Comparison of ENCODE assay signal across 8 cellular contexts in genomic region chr19:43618921-43619261, GRCh38. TPM values are rescaled to one million over a fixed set of nuclear protein-coding genes. Genes with fewer than 3 reads are reported as not detected.
DNase-seq lines count a peak whose midpoint lies in the region; ATAC-seq and TF ChIP-seq lines count a peak whose summit lies in the region.

No MANE protein-coding gene starts in this region.

- H3K27me3 Mint-ChIP-seq in stimulated activated naive CD8-positive, alpha-beta T cell treated with anti-CD3 and anti-CD28 coated beads, Interleukin-15, amount 100 ng/mL, for 72 hours, result no peaks in the 10 kb centered on the region

- peaks cover 37% of the 10 kb centered on the region for H3K79me2 ChIP-seq in SU-DHL-6 (ENCODE audit: insufficient read depth, low read length)

- TF ChIP-seq CTCF in LNCaP clone FGC (IDR thresholded peaks at IDR 0.05; ENCODE audit: control insufficient read depth, extremely low read depth, insufficient read depth) (no peak), SU-DHL-6 (IDR thresholded peaks at IDR 0.05; ENCODE audit: insufficient read depth, low read length, poor library complexity, severe bottlenecking) (no peak)

- H3K9me3 Mint-ChIP-seq in stimulated activated naive CD8-positive, alpha-beta T cell treated with anti-CD3 and anti-CD28 coated beads, Interleukin-15, amount 100 ng/mL, for 72 hours, result no peaks in the 10 kb centered on the region

- peak overlapping the region; percentile 83 for H2AFZ ChIP-seq in SU-DHL-6 (ENCODE audit: low read depth, low read length, severe bottlenecking)

- peak overlapping the region; percentile 98 to 99 for H3K27ac Mint-ChIP-seq in stimulated activated naive CD8-positive, alpha-beta T cell treated with anti-CD3 and anti-CD28 coated beads, Interleukin-15, amount 100 ng/mL, for 72 hours

- peak; percentile 21 for ATAC-seq in GM21717 (IDR thresholded peaks at IDR 0.05; ENCODE audit: unreplicated experiment)
- ATAC-seq in stimulated activated naive CD8-positive, alpha-beta T cell treated with anti-CD3 and anti-CD28 coated beads, Interleukin-15, amount 100 ng/mL, for 72 hours, result peak; percentile 71
- no peak for ATAC-seq in HG03342 (IDR thresholded peaks at IDR 0.05; ENCODE audit: unreplicated experiment)

- H3K4me3 ChIP-seq in LNCaP clone FGC (ENCODE audit: low read depth, low read length) (peak overlapping the region; percentile 65), SU-DHL-6 (ENCODE audit: insufficient read depth, low read length, poor library complexity, severe bottlenecking) (peak overlapping the region; percentile 65)

- H3K4me3 Mint-ChIP-seq in stimulated activated naive CD8-positive, alpha-beta T cell treated with anti-CD3 and anti-CD28 coated beads, Interleukin-15, amount 100 ng/mL, for 72 hours, result peak overlapping the region; percentile 93 to 95

- H3K4me1 Mint-ChIP-seq in stimulated activated naive CD8-positive, alpha-beta T cell treated with anti-CD3 and anti-CD28 coated beads, Interleukin-15, amount 100 ng/mL, for 72 hours, result peaks cover 40% of the 10 kb centered on the region

- no peaks in the 10 kb centered on the region for H3K36me3 ChIP-seq in SU-DHL-6 (ENCODE audit: low read length)

- DNase-seq in GF-D8 (lab: John Stamatoyannopoulos, UW) (peak; percentile 35), LNCaP clone FGC (ENCODE audit: low read depth) (no peak), lung microvascular endothelial cell (ENCODE audit: low read depth in 2 of 2) (peak; percentile 50 to 65)
- peak; percentile 60 to 67 for DNase-seq in stimulated activated naive CD8-positive, alpha-beta T cell treated with anti-CD3 and anti-CD28 coated beads, Interleukin-15, amount 100 ng/mL, for 72 hours

- H3F3A ChIP-seq in SU-DHL-6 (ENCODE audit: insufficient read depth), result peaks cover 17% of the 10 kb centered on the region; the same call in 1 of the 2 replicates

- H3K4me2 ChIP-seq in SU-DHL-6 (ENCODE audit: low read depth, low read length, poor library complexity, severe bottlenecking), result peak overlapping the region; percentile 78

- peak overlapping the region; percentile 69 for H3K27ac ChIP-seq in SU-DHL-6 (ENCODE audit: low read depth, low read length)
- H3K27ac ChIP-seq in cingulate gyrus (ENCODE audit: low read depth, low read length), result peak overlapping the region; percentile 97

- H3K9ac ChIP-seq in SU-DHL-6 (ENCODE audit: low read length), result peak overlapping the region; percentile 75

- H4K20me1 ChIP-seq in SU-DHL-6 (ENCODE audit: low read depth, low read length), result no peaks in the 10 kb centered on the region

- no peaks in the 10 kb centered on the region for H3K9me2 ChIP-seq in SU-DHL-6 (replicated peaks; ENCODE audit: insufficient read depth, low read length)

- no peaks in the 10 kb centered on the region for H3K9me3 ChIP-seq in SU-DHL-6 (ENCODE audit: insufficient read depth, low read length)

- no peaks in the 10 kb centered on the region for H3K27me3 ChIP-seq in SU-DHL-6 (ENCODE audit: low read length)

RNA-seq across cellular contexts. Expression of gene ZNF428, which starts 0.5 kb away (rescaled TPM):
- total RNA-seq in lung microvascular endothelial cell, result 58.6 and 69.8 TPM in 2 replicates

RNA-seq across cellular contexts. Expression of gene SRRM5, which starts 7.0 kb away (rescaled TPM):
- total RNA-seq in lung microvascular endothelial cell, result not detected in 2 replicates

RNA-seq across cellular contexts. Expression of gene CADM4, which starts 20.8 kb away (rescaled TPM):
- total RNA-seq in lung microvascular endothelial cell, result 10.5 and 23.0 TPM in 2 replicates

RNA-seq across cellular contexts. Expression of gene ZNF576, which starts 22.5 kb away (rescaled TPM):
- 5.9 and 9.1 TPM in 2 replicates for total RNA-seq in lung microvascular endothelial cell

RNA-seq across cellular contexts. Expression of gene IRGQ, which starts 23.0 kb away (rescaled TPM):
- total RNA-seq in lung microvascular endothelial cell, result 19.2 and 29.0 TPM in 2 replicates
